In the genomic region with DNA sequence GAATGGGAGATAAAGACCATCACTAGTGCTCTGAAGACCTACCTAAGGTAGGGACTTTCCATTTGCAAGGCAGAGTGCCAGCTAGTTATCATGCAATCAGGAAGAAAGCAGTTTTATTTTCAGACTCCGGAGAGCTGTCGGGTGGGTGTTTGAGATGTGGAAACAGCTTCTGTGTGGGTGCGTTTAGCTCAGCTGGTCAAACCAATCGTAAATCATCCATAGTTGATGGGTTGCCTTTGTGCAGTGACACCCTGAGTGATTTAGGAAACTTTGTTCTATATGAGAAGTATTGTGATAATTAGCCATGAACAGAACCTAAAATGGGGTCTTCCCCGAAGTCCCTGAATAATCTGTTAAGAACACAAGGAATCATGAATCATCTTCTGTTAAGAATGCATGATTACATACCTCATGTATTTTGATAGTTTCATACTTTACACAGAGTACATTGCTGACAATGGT, we compare ENCODE assay signal across 9 cellular contexts.
DNase-seq lines count a peak whose midpoint lies in the region; ATAC-seq and TF ChIP-seq lines count a peak whose summit lies in the region.
"Had no signal": no experiment of that assay in that cellular context is flagged by ENCODE, and none has a peak within 500 bp of the region (broad histone marks: within the 10 kb centered on the region; RNA-seq: fewer than 3 reads in every experiment).

No MANE protein-coding gene starts in this region.

- peak overlapping the region; percentile 91 for H3K27ac Mint-ChIP-seq in stimulated activated naive CD8-positive, alpha-beta T cell treated with anti-CD3 and anti-CD28 coated beads, Interleukin-15, Interleukin-2, amounts not matched to agents 100 ng/mL and 50 ng/mL, for 24 hours

- peak overlapping the region; percentile 47 for H3K4me3 Mint-ChIP-seq in stimulated activated naive CD8-positive, alpha-beta T cell treated with anti-CD3 and anti-CD28 coated beads, Interleukin-15, Interleukin-2, amounts not matched to agents 100 ng/mL and 50 ng/mL, for 24 hours

- no peak overlapping the region for H3K27ac ChIP-seq in gastroesophageal sphincter

- no peaks in the 10 kb centered on the region for H3K27me3 ChIP-seq in gastroesophageal sphincter

- H3K36me3 ChIP-seq in gastroesophageal sphincter: peaks cover 0 to 4% of the 10 kb centered on the region in 2 donors

- DNase-seq in astrocyte of the hippocampus (ENCODE audit: low read depth, low spot score) (peak; percentile 17), occipital lobe (lab: John Stamatoyannopoulos, UW) (no peak), DMS79 treated with DMSO at 0.1 percent for 48 hours (lab: John Stamatoyannopoulos, UW) (no peak)

- ATAC-seq in GM19468 (IDR thresholded peaks at IDR 0.05; ENCODE audit: extremely low read depth, unreplicated experiment) (peak; percentile 36), HG03571 (IDR thresholded peaks at IDR 0.05; ENCODE audit: unreplicated experiment) (peak; percentile 41), gastroesophageal sphincter (no peak)
- ATAC-seq: Panc1 had no signal

- no peaks in the 10 kb centered on the region for H3K9me3 ChIP-seq in gastroesophageal sphincter

- H3K27me3 Mint-ChIP-seq in stimulated activated naive CD8-positive, alpha-beta T cell treated with anti-CD3 and anti-CD28 coated beads, Interleukin-15, Interleukin-2, amounts not matched to agents 100 ng/mL and 50 ng/mL, for 24 hours: no peaks in the 10 kb centered on the region

- peaks cover 90% of the 10 kb centered on the region for H3K4me1 Mint-ChIP-seq in stimulated activated naive CD8-positive, alpha-beta T cell treated with anti-CD3 and anti-CD28 coated beads, Interleukin-15, Interleukin-2, amounts not matched to agents 100 ng/mL and 50 ng/mL, for 24 hours (ENCODE audit: low read depth)

- H3K9me3 Mint-ChIP-seq in stimulated activated naive CD8-positive, alpha-beta T cell treated with anti-CD3 and anti-CD28 coated beads, Interleukin-15, Interleukin-2, amounts not matched to agents 100 ng/mL and 50 ng/mL, for 24 hours: no peaks in the 10 kb centered on the region

- no peak for TF ChIP-seq EP300 in gastroesophageal sphincter (IDR thresholded peaks at IDR 0.05)

- TF ChIP-seq CTCF in GM12875 (IDR thresholded peaks at IDR 0.05; ENCODE audit: borderline replicate concordance, insufficient read depth, low read depth, low read length) (no peak), gastroesophageal sphincter (IDR thresholded peaks at IDR 0.05) (no peak)

- H3K4me3 ChIP-seq in GM12875 (ENCODE audit: low read depth, low read length): peak overlapping the region; percentile 21
- no peak overlapping the region for H3K4me3 ChIP-seq in gastroesophageal sphincter

- H3K4me1 ChIP-seq in gastroesophageal sphincter: peaks cover 12 to 67% (median 14%) of the 10 kb centered on the region in 3 donors

- 18 to 21% methylated on average over 4 to 5 of the region's 5 CpGs for WGBS in gastroesophageal sphincter (ENCODE audit: low coverage in 1 of 2), 2 donors

- TF ChIP-seq POLR2A in gastroesophageal sphincter (IDR thresholded peaks at IDR 0.05): no peak

- H3K36me3 Mint-ChIP-seq in stimulated activated naive CD8-positive, alpha-beta T cell treated with anti-CD3 and anti-CD28 coated beads, Interleukin-15, Interleukin-2, amounts not matched to agents 100 ng/mL and 50 ng/mL, for 24 hours (ENCODE audit: low read depth): peaks cover 49% of the 10 kb centered on the region
